Comparison of ENCODE assay signal across 8 cellular contexts in genomic region chr14:103057372-103058208, GRCh38. TPM values are rescaled to one million over a fixed set of nuclear protein-coding genes. Genes with fewer than 3 reads are reported as not detected.
DNase-seq lines count a peak whose midpoint lies in the region; ATAC-seq, FAIRE-seq and TF ChIP-seq lines count a peak whose summit lies in the region.

Gene CDC42BPB, minus strand, starts transcription at chr14:103057549. Its CDS starts 376 bp downstream, at chr14:103057173.

- H3K79me2 ChIP-seq in H1 (ENCODE audit: control insufficient read depth in 1 of 2, insufficient read depth in 2 of 2, low read length in 2 of 2), result peaks cover 16 to 34% of the 10 kb centered on the region in 2 experiments

- FAIRE-seq in H1 (lab: Jason Lieb, UNC), result no peak

- H2BK15ac ChIP-seq in H1 (ENCODE audit: low read length), result 0 out of 2 replicates have a peak within 1 kb of the TSS, but pooled peaks have one; percentile 78

- peak within 1 kb of the TSS; percentile 39 for H4K5ac ChIP-seq in H1 (ENCODE audit: insufficient read length, low read depth, low read length)

- no peaks in the 10 kb centered on the region for H3K9me3 ChIP-seq in H1 (ENCODE audit: insufficient read depth in 2 of 2, low read depth in 1 of 2, low read length in 1 of 2)

- TF ChIP-seq CTCF in H1 (IDR thresholded peaks at IDR 0.05; ENCODE audit: control extremely low read depth in 1 of 3, insufficient read depth in 1 of 3, low read depth in 1 of 3, low read length in 3 of 3), result no peak

- peaks cover 9 to 11% of the 10 kb centered on the region in 2 experiments for H4K20me1 ChIP-seq in H1 (replicated peaks in 1 of 2; ENCODE audit: control insufficient read depth in 1 of 2, insufficient read depth in 2 of 2, low read length in 2 of 2)

- peak within 1 kb of the TSS; percentile 77 to 93 (median 79) for H3K4me3 ChIP-seq in H1 (ENCODE audit: extremely low read depth in 1 of 4, insufficient read depth in 2 of 4, low read depth in 3 of 4, low read length in 4 of 4)

- H4K8ac ChIP-seq in H1 (ENCODE audit: extremely low read depth, insufficient read depth, low read length), result peak within 1 kb of the TSS; percentile 79

- H3K27me3 ChIP-seq in H1 (replicated peaks in 1 of 4; ENCODE audit: control insufficient read depth in 3 of 4, extremely low read depth in 1 of 4, insufficient read depth in 3 of 4, low read length in 3 of 4), result no peaks in the 10 kb centered on the region

- TF ChIP-seq RAD21 in H1 (IDR thresholded peaks at IDR 0.05 in 1 of 2, conservative IDR thresholded peaks at IDR 0.05 in 1 of 2; ENCODE audit: low read depth in 2 of 2, low read length in 2 of 2), result no peak

- POLR2A ChIA-PET in H1 (lab: Charles Lee; ENCODE audit: partially characterized antibody), result interaction anchor here (0.7 to 1.6 kb wide), 6 partner anchors 9 to 465 kb away, joined by 3 to 4 read pairs (median 3); partner anchors contain the start of gene CKB

- CTCF ChIA-PET in H1 (lab: Charles Lee; ENCODE audit: partially characterized antibody), result interaction anchor here (0.6 to 1.9 kb wide), 8 partner anchors 10 to 1025 kb away, joined by 3 to 7 read pairs (median 4); no protein-coding TSS in a partner anchor

- H3K23ac ChIP-seq in H1 (ENCODE audit: insufficient read length), result no peak within 1 kb of the TSS

- H2BK120ac ChIP-seq in H1 (replicated peaks; ENCODE audit: low read depth, low read length), result no peak within 1 kb of the TSS

- no peak within 1 kb of the TSS for H3K14ac ChIP-seq in H1 (ENCODE audit: insufficient read length)

- peak within 1 kb of the TSS; percentile 76 for H3K18ac ChIP-seq in H1 (ENCODE audit: extremely low read depth, low read length)

- H3K27ac ChIP-seq in H1 (ENCODE audit: low read depth, low read length), result no peak within 1 kb of the TSS; the same call in 1 of the 2 replicates

- H3K4ac ChIP-seq in H1 (replicated peaks; ENCODE audit: insufficient read length, low read depth, low read length), result peak within 1 kb of the TSS; percentile 97

- H2BK20ac ChIP-seq in H1 (ENCODE audit: low read length), result no peak within 1 kb of the TSS

- H3K79me1 ChIP-seq in H1 (ENCODE audit: low read depth, low read length), result no peaks in the 10 kb centered on the region; the same call in 1 of the 2 replicates

- TF ChIP-seq POLR2A in H1 (IDR thresholded peaks at IDR 0.05; ENCODE audit: control extremely low read depth in 1 of 2, low read depth in 2 of 2, low read length in 2 of 2), result 0 out of 3 replicates have a peak, but pooled peaks of 1 of the 2 experiments have one; percentile 22

- peak within 1 kb of the TSS; percentile 94; the same call in 1 of the 2 replicates for H2AFZ ChIP-seq in H1 (ENCODE audit: low read length)

- H3K23me2 ChIP-seq in H1 (ENCODE audit: low read depth, low read length), result peaks cover 12% of the 10 kb centered on the region

- peak within 1 kb of the TSS; percentile 83; the same call in 1 of the 2 replicates for H2BK5ac ChIP-seq in H1 (ENCODE audit: low read depth, low read length)

- peak within 1 kb of the TSS; percentile 49 for H4K91ac ChIP-seq in H1 (replicated peaks; ENCODE audit: insufficient read length, low read length)

- H3K4me2 ChIP-seq in H1 (ENCODE audit: insufficient read depth in 1 of 2, low read depth in 2 of 2, low read length in 2 of 2), result peak within 1 kb of the TSS; percentile 81 to 95

- no peak for TF ChIP-seq EP300 in H1 (IDR thresholded peaks at IDR 0.05; ENCODE audit: borderline replicate concordance in 1 of 2, low read depth in 2 of 2, low read length in 2 of 2)

- peak; percentile 76 for ATAC-seq in GM19035 (IDR thresholded peaks at IDR 0.05; ENCODE audit: unreplicated experiment)
- ATAC-seq in HG03280 (IDR thresholded peaks at IDR 0.05; ENCODE audit: unreplicated experiment), result peak; percentile 63

- peak within 1 kb of the TSS; percentile 25 for H3K56ac ChIP-seq in H1 (replicated peaks; ENCODE audit: insufficient read length, low read depth, low read length)

- peak; percentile 98 for DNase-seq in AG08396 (ENCODE audit: low spot score)
- DNase-seq in NCI-H524 (lab: John Stamatoyannopoulos, UW), result peak; percentile 85 to 95
- DNase-seq in activated CD8-positive, alpha-beta memory T cell treated with anti-CD3 and anti-CD28 coated beads for 48 hours (ENCODE audit: low read depth in 2 of 3, low spot score in 2 of 3), result peak in 2 of 3 experiments; percentile 9 to 33
- DNase-seq in H1 (ENCODE audit: low read depth in 1 of 2, low spot score in 2 of 2), result peak; percentile 46 to 86
- peak; percentile 95 to 96 for DNase-seq in lung microvascular endothelial cell (ENCODE audit: low read depth in 2 of 2)
- DNase-seq in stimulated activated CD4-positive, alpha-beta T cell treated with anti-CD3 and anti-CD28 coated beads, TNF-alpha, amount 100 ng/mL, for 1 hour (ENCODE audit: low read depth in 3 of 3, low spot score in 1 of 3), result peak in 2 of 3 donors; percentile 12 to 27

- no peak within 1 kb of the TSS for H2AK5ac ChIP-seq in H1 (ENCODE audit: low read depth, low read length)

- WGBS in H1 (ENCODE audit: extremely low coverage in 1 of 2, insufficient coverage in 1 of 2, insufficient read length in 1 of 2, insufficient replicate concordance in 2 of 2, low coverage in 1 of 2, low lambda C conversion rate in 2 of 2, missing lambda C conversion rate in 1 of 2), 2 experiments, result 1% methylated on average over 33 of the region's 115 CpGs; no CpG with 5 or more reads in 1 of the 2 experiments

- H3K36me3 ChIP-seq in H1 (ENCODE audit: control insufficient read depth in 2 of 4, insufficient read depth in 4 of 4, low read length in 3 of 4), result no peaks in the 10 kb centered on the region

- H2BK12ac ChIP-seq in H1 (ENCODE audit: low read depth, low read length), result no peak within 1 kb of the TSS; the same call in 1 of the 2 replicates

- peak within 1 kb of the TSS; percentile 60 to 94 (median 68); a peak in 6 of 7 replicates for H3K9ac ChIP-seq in H1 (replicated peaks in 1 of 4; ENCODE audit: extremely low read depth in 1 of 4, low read depth in 3 of 4, low read length in 3 of 4)

- peaks cover 0 to 7% (median 0%) of the 10 kb centered on the region in 4 experiments; a peak in 5 of 7 replicates for H3K4me1 ChIP-seq in H1 (replicated peaks in 1 of 4; ENCODE audit: control insufficient read depth in 3 of 4, insufficient read depth in 4 of 4, low read length in 3 of 4)

TF ChIP-seq in H1, 55 proteins besides CTCF, POLR2A, EP300 and RAD21:
- TF ChIP-seq ASH2L (IDR thresholded peaks at IDR 0.05; ENCODE audit: low read length) (peak; percentile 84), NRF1 (IDR thresholded peaks at IDR 0.05; ENCODE audit: low read depth, low read length) (peak; percentile 68), E2F6 (IDR thresholded peaks at IDR 0.05) (peak; percentile 72), RFX5 (IDR thresholded peaks at IDR 0.05; ENCODE audit: borderline replicate concordance, low read depth, low read length) (no peak), CHD2 (IDR thresholded peaks at IDR 0.05; ENCODE audit: low read length) (peak; percentile 27; the same call in 1 of the 2 replicates), PHF8 (conservative IDR thresholded peaks at IDR 0.05; ENCODE audit: low read depth, low read length) (peak; percentile 41; the same call in 1 of the 2 replicates), SIN3A (conservative IDR thresholded peaks at IDR 0.05 in 1 of 2, IDR thresholded peaks at IDR 0.05 in 1 of 2; ENCODE audit: low read depth in 1 of 2, low read length in 2 of 2) (no peak; a peak in 1 of 4 replicates), TAF7 (optimal IDR thresholded peaks at IDR 0.05; ENCODE audit: borderline replicate concordance, low read depth, low read length) (no peak), RBBP5 (IDR thresholded peaks at IDR 0.05; ENCODE audit: borderline replicate concordance, low read depth, low read length) (peak; percentile 70; the same call in 1 of the 2 replicates), MAX (IDR thresholded peaks at IDR 0.05) (peak; percentile 84), KDM4A (IDR thresholded peaks at IDR 0.05; ENCODE audit: low read depth, low read length, severe bottlenecking) (peak; percentile 96), TAF1 (IDR thresholded peaks at IDR 0.05; ENCODE audit: low read depth, low read length) (0 out of 2 replicates have a peak, but pooled peaks have one; percentile 18), HDAC2 (IDR thresholded peaks at IDR 0.05; ENCODE audit: borderline replicate concordance in 1 of 2, low read depth in 2 of 2, low read length in 2 of 2) (no peak), SRF (IDR thresholded peaks at IDR 0.05; ENCODE audit: low read depth, low read length) (no peak)

RNA-seq across cellular contexts. Expression of gene CDC42BPB, which starts in this region (rescaled TPM):
- 87.9 and 88.2 TPM in 2 replicates for total RNA-seq in H1 (2021; fragmentation: NEBNext Ultra II Directional; extraction: Animal tissue kit (Norgen Biotek cat#: 25700))
- 51.2 and 73.5 TPM in 2 replicates for polyA plus RNA-seq in H1 (2011; rRNA removed)
- polyA plus RNA-seq in H1 (2011; cell fraction: cytosol; rRNA removed), result 53.3 TPM
- polyA plus RNA-seq in H1 (2011; cell fraction: nucleus; rRNA removed), result 165 TPM
- polyA plus RNA-seq in H1 (2012, experiment 1 of 2), result 57.2 to 83.7 TPM (median 72.2 TPM) in 4 replicates
- polyA plus RNA-seq in H1 (2012, experiment 2 of 2), result 20.5 TPM
- 52.1 TPM for polyA plus RNA-seq in H1 (2013, experiment 1 of 2)
- polyA plus RNA-seq in H1 (2013, experiment 2 of 2), result 50.3 TPM
- polyA minus RNA-seq in H1 (2011; rRNA and poly(A)+ RNA removed), result 134 and 152 TPM in 2 replicates
- 62.3 TPM for polyA minus RNA-seq in H1 (2011; cell fraction: cytosol; rRNA and poly(A)+ RNA removed)
- 82.9 TPM for polyA minus RNA-seq in H1 (2011; cell fraction: nucleus; rRNA and poly(A)+ RNA removed)
- total RNA-seq in lung microvascular endothelial cell, result 73.7 and 104 TPM in 2 replicates

Comparison
In these comparisons a context has a peak if more than half of its experiments do, and no peak if none do; other contexts are left out.
1. DNase-seq: peak in every context shown above with its lines; median percentile 98 in AG08396; 96 in lung microvascular endothelial cell; 90 in NCI-H524; 66 in H1; 21 in activated CD8-positive, alpha-beta memory T cell treated with anti-CD3 and anti-CD28 coated beads for 48 hours; 20 in stimulated activated CD4-positive, alpha-beta T cell treated with anti-CD3 and anti-CD28 coated beads, TNF-alpha, amount 100 ng/mL, for 1 hour.